In genomic region chr22:19045094-19045493, GRCh38 we compare ENCODE assay signal across 2 cellular contexts.
A peak's percentile ranks its signal among the peaks of the same experiment; 100 is the strongest.
TF ChIP-seq lines count a peak whose summit lies in the region.

No MANE protein-coding gene starts in this region.

TF ChIP-seq in K562, 482 proteins besides CTCF, POLR2A, EP300 and RAD21 (continued from another document):
- TF ChIP-seq E2F5 (CRISPR knock-in tag; IDR thresholded peaks at IDR 0.05) (0 out of 2 replicates have a peak, but pooled peaks have one; percentile 54), HDAC8 (tag; IDR thresholded peaks at IDR 0.05) (no peak), ELF2 (CRISPR knock-in tag; IDR thresholded peaks at IDR 0.05) (no peak), ESRRB (CRISPR knock-in tag; IDR thresholded peaks at IDR 0.05; ENCODE audit: borderline replicate concordance) (0 out of 2 replicates have a peak, but pooled peaks have one; percentile 30), SP2 (IDR thresholded peaks at IDR 0.05; ENCODE audit: extremely low read depth, low read depth, low read length, poor library complexity, severe bottlenecking) (no peak), SMAD1 (IDR thresholded peaks at IDR 0.05; ENCODE audit: low read depth, low read length, partially characterized antibody) (no peak), TGIF2 (CRISPR knock-in tag; IDR thresholded peaks at IDR 0.05) (no peak), PURB (CRISPR knock-in tag; IDR thresholded peaks at IDR 0.05; ENCODE audit: low read depth) (0 out of 2 replicates have a peak, but pooled peaks have one; percentile 94), FOXP1 (CRISPR knock-in tag; IDR thresholded peaks at IDR 0.05) (no peak), BMI1 (IDR thresholded peaks at IDR 0.05; ENCODE audit: low read length) (no peak), MYC (IDR thresholded peaks at IDR 0.05; ENCODE audit: low read depth, low read length) (no peak), MYC (CRISPR knock-in tag; IDR thresholded peaks at IDR 0.05; ENCODE audit: borderline replicate concordance, low read depth) (no peak), ATF3 (IDR thresholded peaks at IDR 0.05) (no peak), ATF3 (CRISPR knock-in tag; conservative IDR thresholded peaks at IDR 0.05) (no peak), ZSCAN29 (IDR thresholded peaks at IDR 0.05) (0 out of 2 replicates have a peak, but pooled peaks have one; percentile 13), CBX8 (IDR thresholded peaks at IDR 0.05; ENCODE audit: borderline replicate concordance, extremely low read depth, low read depth, low read length, poor library complexity, severe bottlenecking) (no peak), ZFPM2 (CRISPR knock-in tag; IDR thresholded peaks at IDR 0.05) (no peak), LARP7 (IDR thresholded peaks at IDR 0.05) (no peak), ZC3H11A (IDR thresholded peaks at IDR 0.05; ENCODE audit: low read depth, low read length) (no peak)

TF ChIP-seq in SK-N-SH treated with all-trans-retinoic acid at 6 μM for 48 hours, 23 proteins besides CTCF, POLR2A, EP300 and RAD21 (continued from another document):
- TF ChIP-seq PATZ1 (CRISPR knock-in tag; IDR thresholded peaks at IDR 0.05; ENCODE audit: borderline replicate concordance), result no peak
